Comparison of ENCODE assay signal across 1 cellular context in genomic region chr1:42433324-42433860, GRCh38.
TF ChIP-seq lines count a peak whose summit lies in the region.

No MANE protein-coding gene starts in this region.

TF ChIP-seq in GM23338, 12 proteins besides CTCF, POLR2A, EP300 and RAD21 (continued from another document):
- TF ChIP-seq REST (IDR thresholded peaks at IDR 0.05; ENCODE audit: unreplicated experiment) (no peak), ETS1 (IDR thresholded peaks at IDR 0.05) (no peak), EZH2phosphoT487 (IDR thresholded peaks at IDR 0.05; ENCODE audit: unreplicated experiment) (no peak), ZNF331 (CRISPR knock-in tag; IDR thresholded peaks at IDR 0.05; ENCODE audit: low read depth) (no peak)
